9 cellular contexts compared by ENCODE assay signal in the genomic region with DNA sequence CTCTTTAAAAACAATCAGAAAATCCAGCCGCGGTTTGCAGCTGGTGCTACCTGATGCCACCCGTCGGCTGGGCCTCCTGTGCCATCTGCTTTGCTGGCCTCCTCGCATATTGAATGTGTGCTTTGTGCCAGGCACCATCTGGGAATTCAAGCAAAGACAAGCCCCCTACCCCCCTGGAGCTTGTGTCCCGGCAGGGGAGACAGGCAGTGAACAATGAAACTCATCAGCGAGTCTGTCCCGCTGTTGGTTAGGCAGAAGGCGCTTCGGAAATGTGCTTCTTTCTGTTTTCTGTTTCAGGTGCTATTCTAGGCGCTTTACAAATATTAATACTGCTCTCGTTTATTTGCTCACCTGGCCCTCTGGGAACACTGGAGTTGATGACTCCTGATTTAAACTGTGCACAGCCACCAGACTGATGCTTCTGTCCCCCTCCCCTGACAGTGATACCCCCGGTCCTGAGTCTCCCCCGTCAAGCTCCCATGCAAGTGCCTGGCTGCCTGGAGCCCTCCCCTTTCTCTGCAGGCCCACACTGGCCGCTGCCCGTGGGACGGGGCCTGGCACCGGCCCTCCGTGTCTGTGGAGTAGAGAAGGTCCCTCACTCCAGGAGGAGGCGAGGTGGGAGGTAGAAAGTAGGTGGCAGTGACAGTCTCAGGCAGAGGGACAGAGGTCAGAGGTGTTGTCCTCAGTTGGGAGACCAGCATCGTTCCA.
A peak's percentile ranks its signal among the peaks of the same experiment; 100 is the strongest.
DNase-seq lines count a peak whose midpoint lies in the region; ATAC-seq and TF ChIP-seq lines count a peak whose summit lies in the region.
"Had no signal": no experiment of that assay in that cellular context is flagged by ENCODE, and none has a peak within 500 bp of the region (broad histone marks: within the 10 kb centered on the region; RNA-seq: fewer than 3 reads in every experiment).

No MANE protein-coding gene starts in this region.

- H3K36me3 ChIP-seq in HUES6 (ENCODE audit: control insufficient read depth, insufficient read depth, low read length), result peaks cover 17% of the 10 kb centered on the region; the same call in 1 of the 2 replicates
- H3K36me3 ChIP-seq in Peyer's patch, result peaks cover 0 to 40% (median 0%) of the 10 kb centered on the region in 3 donors
- peaks cover 5% of the 10 kb centered on the region in 2 donors for H3K36me3 ChIP-seq in stomach smooth muscle (ENCODE audit: control insufficient read depth in 2 of 2, insufficient read depth in 2 of 2, low read length in 2 of 2)

- H3K36me3 Mint-ChIP-seq in T-cell, result peaks cover 14% of the 10 kb centered on the region

- no peak overlapping the region for H3K4me3 Mint-ChIP-seq in T-cell

- no peaks in the 10 kb centered on the region for H3K27me3 Mint-ChIP-seq in T-cell

- DNase-seq in Peyer's patch, result no peak
- DNase-seq in HuH-7 (ENCODE audit: low spot score), result no peak
- no peak for DNase-seq in T-cell
- DNase-seq in anterior cingulate cortex (lab: John Stamatoyannopoulos, UW), result no peak

- H3K4me1 ChIP-seq in HUES6 (ENCODE audit: control insufficient read depth, insufficient read depth, low read length) (peaks cover 32% of the 10 kb centered on the region), Peyer's patch (peaks cover 0 to 22% (median 0%) of the 10 kb centered on the region in 4 donors), stomach smooth muscle (ENCODE audit: control insufficient read depth, insufficient read depth, low read length) (peaks cover 81% of the 10 kb centered on the region)

- no peaks in the 10 kb centered on the region for H3K9me3 ChIP-seq in HUES6 (ENCODE audit: control insufficient read depth, insufficient read depth, low read depth, low read length)
- H3K9me3 ChIP-seq in Peyer's patch, result no peaks in the 10 kb centered on the region
- H3K9me3 ChIP-seq in stomach smooth muscle (ENCODE audit: control insufficient read depth in 2 of 2, low read length in 2 of 2), result no peaks in the 10 kb centered on the region
- H3K9me3 ChIP-seq: neutrophil had no signal

- H3K27ac ChIP-seq in HUES6 (ENCODE audit: low read depth, low read length) (0 out of 2 replicates have a peak overlapping the region, but pooled peaks have one; percentile 36), Peyer's patch (peak overlapping the region; percentile 0 to 85 (median 50)), stomach smooth muscle (ENCODE audit: low read length) (peak overlapping the region; percentile 97)
- H3K27ac ChIP-seq: neutrophil, VCaP had no signal

- H3K4me3 ChIP-seq in HUES6 (ENCODE audit: low read depth, low read length), result no peak overlapping the region
- H3K4me3 ChIP-seq in Peyer's patch, result peak overlapping the region in 2 of 4 donors; percentile 34 to 44
- peak overlapping the region; percentile 72 to 78 for H3K4me3 ChIP-seq in stomach smooth muscle (ENCODE audit: low read length in 2 of 2)

- TF ChIP-seq CTCF in Peyer's patch (IDR thresholded peaks at IDR 0.05), result no peak

- H3K9me3 Mint-ChIP-seq in T-cell, result no peaks in the 10 kb centered on the region

- H3K4me1 Mint-ChIP-seq in T-cell, result peaks cover 2 to 10% (median 7%) of the 10 kb centered on the region in 3 donors

- ATAC-seq in T-cell (replicated peaks in 1 of 4), result no peak

- CTCF ChIA-PET in T-cell (lab: Charles Lee), result interaction anchor here in 1 of 2 donors (0.7 kb wide), 1 partner anchor 250 kb away, joined by 3 read pairs; no protein-coding TSS in a partner anchor

- H3K27ac Mint-ChIP-seq in T-cell, result no peak overlapping the region

- TF ChIP-seq POLR2A in GM19099 (IDR thresholded peaks at IDR 0.05; ENCODE audit: extremely low read depth, insufficient read length, low read depth) (peak; percentile 40), Peyer's patch (IDR thresholded peaks at IDR 0.05) (no peak)

- no peak overlapping the region for H3K9ac ChIP-seq in HUES6 (ENCODE audit: low read length)
- peak overlapping the region; percentile 67 to 88 for H3K9ac ChIP-seq in stomach smooth muscle (ENCODE audit: low read length in 2 of 2)

- no peaks in the 10 kb centered on the region for H3K27me3 ChIP-seq in HUES6 (ENCODE audit: control insufficient read depth, insufficient read depth, low read length)
- H3K27me3 ChIP-seq in Peyer's patch, result no peaks in the 10 kb centered on the region
- no peaks in the 10 kb centered on the region for H3K27me3 ChIP-seq in stomach smooth muscle (ENCODE audit: control insufficient read depth in 1 of 2, insufficient read depth in 2 of 2, low read length in 2 of 2)
- H3K27me3 ChIP-seq: neutrophil had no signal

- POLR2A ChIA-PET in T-cell (lab: Charles Lee), result no interaction called here

Comparison
In these comparisons a context has a peak if more than half of its experiments do, and no peak if none do; other contexts are left out.
1. H3K27ac ChIP-seq: peak in every context shown above with its lines; median percentile 97 in stomach smooth muscle; 50 in Peyer's patch; 36 in HUES6.